Comparison of ENCODE assay signal across 7 cellular contexts in genomic region chr13:30463820-30464495, GRCh38. TPM values are rescaled to one million over a fixed set of nuclear protein-coding genes. Genes with fewer than 3 reads are reported as not detected.
DNase-seq lines count a peak whose midpoint lies in the region; ATAC-seq and TF ChIP-seq lines count a peak whose summit lies in the region.

No MANE protein-coding gene starts in this region.

- H3K36me3 ChIP-seq in esophagus muscularis mucosa, result peaks cover 0 to 27% (median 10%) of the 10 kb centered on the region in 4 donors

- intact Hi-C loops in esophagus muscularis mucosa (cut with DNase I) (loop anchor here (2.0 to 10.0 kb wide), 8 partner anchors 42 to 619 kb away; partner anchors contain the start of genes UBE2L5 and USPL1), natural killer cell (cut with micrococcal nuclease) (loop anchor here (1.0 to 10.0 kb wide), 6 partner anchors 42 to 317 kb away; partner anchors contain the start of genes KATNAL1 and UBE2L5)

- peak overlapping the region; percentile 79 to 98 (median 92) for H3K4me3 ChIP-seq in esophagus muscularis mucosa

- H3K4me1 Mint-ChIP-seq in natural killer cell, result peaks cover 43 to 50% of the 10 kb centered on the region in 2 donors
- peaks cover 39% of the 10 kb centered on the region for H3K4me1 Mint-ChIP-seq in stimulated activated effector memory CD8-positive, alpha-beta T cell treated with anti-CD3 and anti-CD28 coated beads, Interleukin-12 subunit alpha, Interleukin-12 subunit beta, amount 100 ng/mL, for 72 hours

- H3K27ac ChIP-seq in esophagus muscularis mucosa (replicated peaks in 1 of 4), result peak overlapping the region; percentile 94 to 98 (median 98)

- H3K27me3 Mint-ChIP-seq in natural killer cell (ENCODE audit: low read depth in 2 of 2), result no peaks in the 10 kb centered on the region

- H3K36me3 Mint-ChIP-seq in natural killer cell, result peaks cover 12% of the 10 kb centered on the region
- H3K36me3 Mint-ChIP-seq in stimulated activated effector memory CD8-positive, alpha-beta T cell treated with anti-CD3 and anti-CD28 coated beads, Interleukin-12 subunit alpha, Interleukin-12 subunit beta, amount 100 ng/mL, for 72 hours, result peaks cover 69% of the 10 kb centered on the region

- H3K4me1 ChIP-seq in esophagus muscularis mucosa, result peaks cover 27 to 43% (median 38%) of the 10 kb centered on the region in 4 donors

- H3K27me3 ChIP-seq in esophagus muscularis mucosa, result no peaks in the 10 kb centered on the region

- H3K27ac Mint-ChIP-seq in natural killer cell, result peak overlapping the region; percentile 95 to 98
- H3K27ac Mint-ChIP-seq in stimulated activated effector memory CD8-positive, alpha-beta T cell treated with anti-CD3 and anti-CD28 coated beads, Interleukin-12 subunit alpha, Interleukin-12 subunit beta, amount 100 ng/mL, for 72 hours, result peak overlapping the region; percentile 98

- WGBS in esophagus muscularis mucosa, result under 1% methylated on average over 23 of the region's 30 CpGs

- DNase-seq in NOMO-1 (lab: John Stamatoyannopoulos, UW; ENCODE audit: unreplicated experiment in 2 of 2) (peak; percentile 41 to 48), esophagus muscularis mucosa (ENCODE audit: extremely low spot score) (peak; percentile 92), natural killer cell (no peak)
- DNase-seq in activated T-cell treated with anti-CD3 and anti-CD28 coated beads, Interleukin-2, amount 50 U/mL, for 1 hour, result peak; percentile 73
- peak in 1 of 2 donors; percentile 70 for DNase-seq in stimulated activated effector memory CD8-positive, alpha-beta T cell treated with anti-CD3 and anti-CD28 coated beads, Interleukin-12 subunit alpha, Interleukin-12 subunit beta, amount 100 ng/mL, for 72 hours (ENCODE audit: low spot score in 2 of 2)

- no peak for TF ChIP-seq POLR2A in esophagus muscularis mucosa (IDR thresholded peaks at IDR 0.05; ENCODE audit: low read depth)

- ATAC-seq in GM18498 (IDR thresholded peaks at IDR 0.05; ENCODE audit: unreplicated experiment) (peak; percentile 37), HG02642 (IDR thresholded peaks at IDR 0.05; ENCODE audit: poor library complexity, unreplicated experiment) (peak; percentile 47), natural killer cell (peak; percentile 8 to 31 (median 13))
- peak; percentile 62 for ATAC-seq in stimulated activated effector memory CD8-positive, alpha-beta T cell treated with anti-CD3 and anti-CD28 coated beads, Interleukin-12 subunit alpha, Interleukin-12 subunit beta, amount 100 ng/mL, for 72 hours

- TF ChIP-seq EP300 in esophagus muscularis mucosa (IDR thresholded peaks at IDR 0.05), result no peak

- H3K4me3 Mint-ChIP-seq in natural killer cell, result peak overlapping the region; percentile 92
- H3K4me3 Mint-ChIP-seq in stimulated activated effector memory CD8-positive, alpha-beta T cell treated with anti-CD3 and anti-CD28 coated beads, Interleukin-12 subunit alpha, Interleukin-12 subunit beta, amount 100 ng/mL, for 72 hours, result peak overlapping the region; percentile 87

- no peaks in the 10 kb centered on the region for H3K9me3 Mint-ChIP-seq in natural killer cell
- H3K9me3 Mint-ChIP-seq in stimulated activated effector memory CD8-positive, alpha-beta T cell treated with anti-CD3 and anti-CD28 coated beads, Interleukin-12 subunit alpha, Interleukin-12 subunit beta, amount 100 ng/mL, for 72 hours, result no peaks in the 10 kb centered on the region

- H3K9me3 ChIP-seq in esophagus muscularis mucosa, result no peaks in the 10 kb centered on the region

- TF ChIP-seq CTCF in esophagus muscularis mucosa (IDR thresholded peaks at IDR 0.05) (no peak), natural killer cell (IDR thresholded peaks at IDR 0.05) (no peak)

RNA-seq across cellular contexts. Expression of gene HMGB1, which starts 1.8 kb away (rescaled TPM):
- total RNA-seq in esophagus muscularis mucosa, result 100 to 1,000 TPM; 169 to 229 (median 218) TPM
- total RNA-seq in natural killer cell, result 100 to 1,000 TPM; 397 to 449 (median 409) TPM

RNA-seq across cellular contexts. Expression of gene UBE2L5, which starts 41.7 kb away (rescaled TPM):
- total RNA-seq in esophagus muscularis mucosa (under 1 TPM in 1 of 4 donors, not detected in 3; 0.39 TPM), natural killer cell (not detected)
